30 cellular contexts compared by ENCODE assay signal in the genomic region with DNA sequence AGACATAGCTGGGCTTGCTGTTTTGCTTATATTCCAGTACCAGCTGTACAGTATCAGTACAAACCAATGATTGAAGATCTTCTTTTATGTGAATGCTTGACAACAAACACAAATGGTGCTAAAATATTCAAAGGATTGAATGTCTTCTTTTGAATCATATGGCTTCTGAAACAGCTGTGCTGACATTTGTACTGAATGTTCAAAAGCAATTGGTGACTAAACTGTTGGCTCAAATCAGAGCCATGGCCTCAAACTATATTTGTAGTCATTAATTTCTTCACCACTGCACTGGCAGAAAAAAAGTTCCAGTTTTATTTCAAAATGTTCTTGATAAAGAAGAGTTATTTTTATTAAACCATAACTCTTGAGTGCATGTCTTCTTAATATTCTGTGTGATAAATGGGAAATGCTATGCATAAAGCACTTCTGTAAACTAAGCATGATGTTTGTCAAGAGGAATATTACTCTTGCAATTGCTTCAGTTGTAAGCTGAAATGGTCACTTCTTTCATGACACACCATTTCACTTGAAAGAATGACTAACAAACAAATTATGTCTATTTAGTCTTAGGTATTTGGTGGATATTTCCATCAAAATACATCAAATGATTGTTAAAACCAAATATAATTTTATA.
"Had no signal": no experiment of that assay in that cellular context is flagged by ENCODE, and none has a peak within 500 bp of the region (broad histone marks: within the 10 kb centered on the region; RNA-seq: fewer than 3 reads in every experiment).

No MANE protein-coding gene starts in this region.

- H3K27me3 ChIP-seq: breast epithelium, neural progenitor cell, uterus had no signal

- H3K36me3 ChIP-seq: breast epithelium, neural progenitor cell, uterus had no signal

- H3K27ac ChIP-seq: breast epithelium, neural progenitor cell, parathyroid adenoma, skin epidermis, uterus, VCaP had no signal

- H3K4me1 ChIP-seq: breast epithelium, parathyroid adenoma, uterus had no signal

- ATAC-seq: esophagus mucosa; left colon; natural killer cell; right cardiac atrium; stimulated activated naive CD8-positive, alpha-beta T cell treated with anti-CD3 and anti-CD28 coated beads, Interleukin-15, Interleukin-2, amounts not matched to agents 100 U/mL and 50 U/mL, for 24 hours had no signal

- H3K4me3 ChIP-seq: breast epithelium, neural progenitor cell, skin epidermis, uterus had no signal

- H3K9me3 ChIP-seq: breast epithelium, uterus had no signal

- DNase-seq: activated CD4-positive, alpha-beta memory T cell treated with anti-CD3 and anti-CD28 coated beads for 36 hours; activated CD4-positive, alpha-beta T cell treated with anti-CD3 and anti-CD28 coated beads for 4 hours; activated CD8-positive, alpha-beta memory T cell treated with anti-CD3 and anti-CD28 coated beads, Interleukin-2, amount 50 U/mL, for 4 hours; activated effector memory CD4-positive, alpha-beta T cell treated with anti-CD3 and anti-CD28 coated beads, Interleukin-2, amount 50 U/mL, for 16 hours; activated naive CD4-positive, alpha-beta T cell treated with anti-CD3 and anti-CD28 coated beads, Interleukin-2, amount 10 ng/mL, durations not matched to agents 7 days and 5 days; activated naive CD8-positive, alpha-beta T cell treated with anti-CD3 and anti-CD28 coated beads, Interleukin-2, amount 10 ng/mL, durations not matched to agents 7 days and 5 days; activated T-cell treated with anti-CD3 and anti-CD28 coated beads, Interleukin-2, amount 50 U/mL, for 1 hour; amygdala; central memory CD4-positive, alpha-beta T cell; endodermal cell; head of caudate nucleus; hippocampal formation; kidney; left colon; mammary epithelial cell; natural killer cell; occipital lobe; right cardiac atrium; stimulated activated CD4-positive, alpha-beta T cell treated with anti-CD3 and anti-CD28 coated beads, Interleukin-12 subunit alpha, Interleukin-12 subunit beta, amount 100 ng/mL, for 4 hours; stimulated activated CD4-positive, alpha-beta T cell treated with anti-CD3 and anti-CD28 coated beads, Interleukin-4, amount 100 ng/mL, for 1 hour; stimulated activated naive CD8-positive, alpha-beta T cell treated with anti-CD3 and anti-CD28 coated beads, Interleukin-15, Interleukin-2, amounts not matched to agents 100 U/mL and 50 U/mL, for 24 hours; SW 1271; T-helper 9 cell; uterus had no signal
